Comparison of ENCODE assay signal across 1 cellular context in genomic region chr6:315921-316752, GRCh38.
A peak's percentile ranks its signal among the peaks of the same experiment; 100 is the strongest.
TF ChIP-seq lines count a peak whose summit lies in the region.

No MANE protein-coding gene starts in this region.

TF ChIP-seq in K562, 482 proteins besides CTCF, POLR2A, EP300 and RAD21:
- peak; percentile 35; the same call in 1 of the 2 replicates for TF ChIP-seq E4F1 (CRISPR knock-in tag; IDR thresholded peaks at IDR 0.05; ENCODE audit: borderline replicate concordance)
- TF ChIP-seq, protein P1, sequence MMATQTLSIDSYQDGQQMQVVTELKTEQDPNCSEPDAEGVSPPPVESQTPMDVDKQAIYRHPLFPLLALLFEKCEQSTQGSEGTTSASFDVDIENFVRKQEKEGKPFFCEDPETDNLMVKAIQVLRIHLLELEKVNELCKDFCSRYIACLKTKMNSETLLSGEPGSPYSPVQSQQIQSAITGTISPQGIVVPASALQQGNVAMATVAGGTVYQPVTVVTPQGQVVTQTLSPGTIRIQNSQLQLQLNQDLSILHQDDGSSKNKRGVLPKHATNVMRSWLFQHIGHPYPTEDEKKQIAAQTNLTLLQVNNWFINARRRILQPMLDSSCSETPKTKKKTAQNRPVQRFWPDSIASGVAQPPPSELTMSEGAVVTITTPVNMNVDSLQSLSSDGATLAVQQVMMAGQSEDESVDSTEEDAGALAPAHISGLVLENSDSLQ (IDR thresholded peaks at IDR 0.05), result no peak
- no peak for TF ChIP-seq HIVEP1 (CRISPR knock-in tag; IDR thresholded peaks at IDR 0.05)
